In the genomic region with DNA sequence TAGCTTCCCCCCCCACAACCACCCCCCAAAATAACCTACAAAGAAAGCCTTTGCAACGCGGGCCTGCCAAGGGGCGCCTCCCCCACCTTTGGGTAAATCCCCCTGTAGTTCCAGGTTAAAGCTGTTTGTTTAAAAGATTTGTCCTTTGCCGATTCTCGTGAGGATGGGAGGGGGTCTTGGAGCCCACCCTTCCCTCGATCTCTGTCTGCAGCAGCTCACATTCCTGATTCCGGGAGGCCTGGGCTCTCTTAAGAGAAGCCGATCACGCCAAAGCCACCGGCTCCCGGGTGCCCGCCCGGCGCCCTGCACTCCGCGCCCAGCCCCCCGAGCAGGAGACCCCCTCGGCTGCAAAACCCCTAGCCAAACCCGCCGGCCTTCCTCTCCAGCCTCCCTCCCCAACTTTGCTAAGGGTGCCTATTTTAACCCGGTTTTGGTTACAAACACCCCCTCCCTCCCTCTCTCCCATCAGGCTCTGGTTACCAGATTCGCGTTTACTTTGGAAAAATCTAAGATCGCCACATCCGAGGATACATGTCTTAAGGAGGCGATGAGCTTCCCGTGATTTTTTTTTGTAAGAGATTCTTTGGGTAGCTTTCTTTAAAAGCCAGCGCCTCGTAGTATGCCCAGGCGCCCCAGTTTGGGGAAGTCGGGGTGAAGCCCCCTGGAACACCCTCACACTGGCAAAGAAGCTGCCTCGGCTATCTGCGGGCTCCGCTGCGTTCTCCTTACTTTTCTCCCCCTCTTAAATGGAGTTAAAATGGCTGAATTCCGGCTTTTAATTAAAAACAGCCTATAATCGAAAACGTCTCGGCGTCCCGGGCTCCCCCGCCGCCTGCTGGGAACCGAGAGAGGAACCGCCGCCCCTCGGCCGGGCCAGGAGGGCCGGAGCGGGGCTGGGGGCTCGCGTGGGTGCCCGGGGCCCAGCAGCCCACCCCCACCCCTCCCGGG, we compare ENCODE assay signal across 8 cellular contexts. TPM values are rescaled to one million over a fixed set of nuclear protein-coding genes. Genes with fewer than 3 reads are reported as not detected.
DNase-seq lines count a peak whose midpoint lies in the region; ATAC-seq and TF ChIP-seq lines count a peak whose summit lies in the region.

No MANE protein-coding gene starts in this region.

- H3K9ac ChIP-seq in neural progenitor cell = peak overlapping the region; percentile 69

- H3K4me2 ChIP-seq in neural progenitor cell = peak overlapping the region; percentile 96

- ATAC-seq in sciatic nerve (no peak), HG02852 (IDR thresholded peaks at IDR 0.05; ENCODE audit: unreplicated experiment) (no peak)

- peaks cover 55% of the 10 kb centered on the region for H4K20me1 ChIP-seq in neural progenitor cell (ENCODE audit: low read depth)

- H3K36me3 Mint-ChIP-seq in neural progenitor cell = peaks cover 2% of the 10 kb centered on the region

- H3K4me3 ChIP-seq in AG10803 (ENCODE audit: low read length) = peak overlapping the region; percentile 93
- H3K4me3 ChIP-seq in H7 (ENCODE audit: insufficient read depth, low read depth, low read length) = peak overlapping the region; percentile 67
- peak overlapping the region; percentile 86 for H3K4me3 ChIP-seq in WERI-Rb-1 (ENCODE audit: low read depth, low read length)
- peak overlapping the region; percentile 72 for H3K4me3 ChIP-seq in fibroblast of mammary gland (ENCODE audit: control insufficient read depth, low read depth, low read length)
- peak overlapping the region; percentile 88 for H3K4me3 ChIP-seq in neural progenitor cell

- H3F3A ChIP-seq in neural progenitor cell (ENCODE audit: low read depth) = peaks cover 75% of the 10 kb centered on the region

- H3K27ac Mint-ChIP-seq in neural progenitor cell = peak overlapping the region; percentile 97

- H3K4me1 Mint-ChIP-seq in neural progenitor cell = peaks cover 20% of the 10 kb centered on the region

- H3K27me3 Mint-ChIP-seq in neural progenitor cell (ENCODE audit: insufficient read depth, low read depth) = peaks cover 19% of the 10 kb centered on the region

- H3K9me3 ChIP-seq in WERI-Rb-1 (ENCODE audit: severe bottlenecking) (no peaks in the 10 kb centered on the region), neural progenitor cell (ENCODE audit: low read depth) (no peaks in the 10 kb centered on the region)

- H3K27ac ChIP-seq in WERI-Rb-1 = peak overlapping the region; percentile 97
- H3K27ac ChIP-seq in neural progenitor cell = peak overlapping the region; percentile 88

- H3K79me2 ChIP-seq in neural progenitor cell (ENCODE audit: low read depth) = peaks cover 79% of the 10 kb centered on the region

- DNase-seq in AG10803 (ENCODE audit: low read depth) = peak; percentile 52
- peak; percentile 73 for DNase-seq in H7
- no peak for DNase-seq in WERI-Rb-1
- peak; percentile 55 for DNase-seq in fibroblast of mammary gland (ENCODE audit: low read depth)
- peak; percentile 83 for DNase-seq in neural progenitor cell (ENCODE audit: low spot score)
- no peak for DNase-seq in NCI-H510A (lab: John Stamatoyannopoulos, UW)
- no peak for DNase-seq in sciatic nerve (ENCODE audit: low spot score)

- TF ChIP-seq CTCF in AG10803 (conservative IDR thresholded peaks at IDR 0.05; ENCODE audit: low read length) (0 out of 2 replicates have a peak, but pooled peaks have one; percentile 15), WERI-Rb-1 (IDR thresholded peaks at IDR 0.05; ENCODE audit: low read depth, low read length) (no peak), fibroblast of mammary gland (conservative IDR thresholded peaks at IDR 0.05; ENCODE audit: control insufficient read depth, insufficient read depth, low read depth, low read length) (no peak), neural progenitor cell (IDR thresholded peaks at IDR 0.05) (no peak)

- H3K27me3 ChIP-seq in H7 (ENCODE audit: control insufficient read depth, insufficient read depth, low read length) (peaks cover 65% of the 10 kb centered on the region), WERI-Rb-1 (ENCODE audit: insufficient read depth, low read depth, severe bottlenecking) (peaks cover 47% of the 10 kb centered on the region), neural progenitor cell (peaks cover 51% of the 10 kb centered on the region)

- intact Hi-C loops in sciatic nerve (cut with DNase I) = no loop called here

- H3K4me3 Mint-ChIP-seq in neural progenitor cell = peak overlapping the region; percentile 96

- H2AFZ ChIP-seq in neural progenitor cell (replicated peaks) = no peak overlapping the region

- peaks cover 22% of the 10 kb centered on the region for H3K4me1 ChIP-seq in neural progenitor cell

- H3K9me3 Mint-ChIP-seq in neural progenitor cell = no peaks in the 10 kb centered on the region

- no peaks in the 10 kb centered on the region for H3K36me3 ChIP-seq in H7 (replicated peaks; ENCODE audit: control insufficient read depth, insufficient read depth, low read length)
- no peaks in the 10 kb centered on the region; the same call in 1 of the 2 replicates for H3K36me3 ChIP-seq in WERI-Rb-1
- H3K36me3 ChIP-seq in neural progenitor cell = no peaks in the 10 kb centered on the region

RNA-seq across cellular contexts. Expression of a gene that starts 1.0 kb away (rescaled TPM):
- total RNA-seq in H7 (2014; rRNA removed; shearing (Covaris generic)) = 44.3 and 61.9 TPM in 2 replicates
- 16.1 and 27.2 TPM in 2 replicates for total RNA-seq in neural progenitor cell (ENCODE audit: low replicate concordance)
- total RNA-seq in sciatic nerve = 107 TPM

Comparison
In these comparisons a context has a peak if more than half of its experiments do, and no peak if none do; other contexts are left out.
1. DNase-seq: peak in AG10803 (single experiment), H7 (single experiment), fibroblast of mammary gland (single experiment) and neural progenitor cell (single experiment); none in WERI-Rb-1 (single experiment), NCI-H510A (single experiment) and sciatic nerve (single experiment).
2. Peak in every context shown above with its lines, with median percentiles within 50 percentile points of each other: H3K4me3 ChIP-seq.